In genomic region chr5:175104682-175105081, GRCh38 we compare ENCODE assay signal across 22 cellular contexts.
DNase-seq lines count a peak whose midpoint lies in the region; ATAC-seq and FAIRE-seq lines count a peak whose summit lies in the region.
"Had no signal": no experiment of that assay in that cellular context is flagged by ENCODE, and none has a peak within 500 bp of the region (broad histone marks: within the 10 kb centered on the region; RNA-seq: fewer than 3 reads in every experiment).

No MANE protein-coding gene starts in this region.

- ATAC-seq in HG02759 (IDR thresholded peaks at IDR 0.05; ENCODE audit: unreplicated experiment) = no peak
- ATAC-seq: T-cell had no signal

- FAIRE-seq in frontal cortex (lab: Jason Lieb, UNC) = no peak
- FAIRE-seq: D721Med, G401.6 had no signal

- DNase-seq in NCI-H2171 treated with DMSO at 0.1 percent for 48 hours (lab: John Stamatoyannopoulos, UW) = peak; percentile 5
- DNase-seq in NCI-H2171 (lab: John Stamatoyannopoulos, UW) = no peak
- DNase-seq in NCI-H1694 treated with DMSO at 0.1 percent for 48 hours (lab: John Stamatoyannopoulos, UW) = peak; percentile 69
- peak; percentile 64 for DNase-seq in NCI-H82 treated with DMSO at 0.1 percent for 48 hours (lab: John Stamatoyannopoulos, UW; ENCODE audit: unreplicated experiment)
- DNase-seq in putamen (ENCODE audit: low spot score) = peak; percentile 58
- DNase-seq in NCI-H748 treated with DMSO at 0.1 percent for 48 hours (lab: John Stamatoyannopoulos, UW) = no peak
- no peak for DNase-seq in frontal cortex (ENCODE audit: low spot score in 2 of 2)
- DNase-seq: CD4-positive, alpha-beta T cell; GM23248; H7; MM.1S; NCI-H1092 treated with DMSO at 0.1 percent for 48 hours; NCI-H146; NCI-H2081; NCI-H446; NCI-H526 treated with DMSO at 0.1 percent for 48 hours; PC-9; Right ventricle myocardium superior; T-cell had no signal

Comparison
In these comparisons a context has a peak if more than half of its experiments do, and no peak if none do; other contexts are left out.
1. DNase-seq: peak in NCI-H2171 treated with DMSO at 0.1 percent for 48 hours (single experiment), NCI-H1694 treated with DMSO at 0.1 percent for 48 hours (single experiment), NCI-H82 treated with DMSO at 0.1 percent for 48 hours (single experiment) and putamen (single experiment); none in NCI-H2171 (single experiment), NCI-H748 treated with DMSO at 0.1 percent for 48 hours (single experiment) and frontal cortex (0 of 2).